Comparison of ENCODE assay signal across 8 cellular contexts in genomic region chr6:72411872-72412708, GRCh38.
DNase-seq lines count a peak whose midpoint lies in the region; ATAC-seq and TF ChIP-seq lines count a peak whose summit lies in the region.

No MANE protein-coding gene starts in this region.

- peak; percentile 100 for TF ChIP-seq CTCF in lung (IDR thresholded peaks at IDR 0.05; ENCODE audit: control extremely low read depth, extremely low read depth)

- H3K36me3 ChIP-seq in lung (ENCODE audit: control insufficient read depth in 2 of 2, insufficient read depth in 2 of 2, low read length in 2 of 2) = no peaks in the 10 kb centered on the region

- no peaks in the 10 kb centered on the region for H3K4me1 ChIP-seq in lung (ENCODE audit: control insufficient read depth in 2 of 2, insufficient read depth in 2 of 2, low read length in 2 of 2)

- ATAC-seq in GM19452 (IDR thresholded peaks at IDR 0.05; ENCODE audit: unreplicated experiment) = peak; percentile 87
- ATAC-seq in HG03558 (IDR thresholded peaks at IDR 0.05; ENCODE audit: extremely low read depth, unreplicated experiment) = peak; percentile 73
- ATAC-seq in lung (ENCODE audit: insufficient read depth, low FRiP score) = peak; percentile 97

- H3K27me3 ChIP-seq in lung (ENCODE audit: control insufficient read depth, insufficient read depth) = no peaks in the 10 kb centered on the region

- H3K27ac ChIP-seq in lung (ENCODE audit: low read depth in 1 of 2, low read length in 1 of 2) = no peak overlapping the region

- WGBS in lung, 2 donors = 6 to 10% methylated on average over 7 of the region's 7 CpGs

- H3K9me3 ChIP-seq in lung (ENCODE audit: control insufficient read depth in 2 of 2, insufficient read depth in 1 of 2, low read length in 1 of 2) = peaks cover 0 to 2% of the 10 kb centered on the region in 2 donors

- H3K4me3 ChIP-seq in lung = no peak overlapping the region

- DNase-seq in COLO668 (lab: John Stamatoyannopoulos, UW; ENCODE audit: unreplicated experiment) (peak; percentile 31), NCI-H748 (lab: John Stamatoyannopoulos, UW; ENCODE audit: unreplicated experiment) (peak; percentile 70), ecto neural progenitor cell (ENCODE audit: low spot score) (peak; percentile 85), lung (ENCODE audit: low spot score) (peak; percentile 71)
- DNase-seq in activated CD4-positive, alpha-beta T cell treated with anti-CD3 and anti-CD28 coated beads, Interleukin-2, amount 50 U/mL, for 24 hours (ENCODE audit: low read depth in 1 of 2, low spot score in 1 of 2) = peak; percentile 68 to 72
- peak; percentile 52 for DNase-seq in stimulated activated CD8-positive, alpha-beta memory T cell treated with anti-CD3 and anti-CD28 coated beads, Interleukin-15, amount 100 ng/mL, for 24 hours (ENCODE audit: low read depth)

Comparison
In these comparisons a context has a peak if more than half of its experiments do, and no peak if none do; other contexts are left out.
1. DNase-seq: peak in every context shown above with its lines; median percentile 85 in ecto neural progenitor cell; 71 in lung; 70 in NCI-H748; 70 in activated CD4-positive, alpha-beta T cell treated with anti-CD3 and anti-CD28 coated beads, Interleukin-2, amount 50 U/mL, for 24 hours; 52 in stimulated activated CD8-positive, alpha-beta memory T cell treated with anti-CD3 and anti-CD28 coated beads, Interleukin-15, amount 100 ng/mL, for 24 hours; 31 in COLO668.